9 cellular contexts compared by ENCODE assay signal in genomic region chr10:79239275-79239779, GRCh38.
DNase-seq lines count a peak whose midpoint lies in the region; ATAC-seq and TF ChIP-seq lines count a peak whose summit lies in the region.
"Had no signal": no experiment of that assay in that cellular context is flagged by ENCODE, and none has a peak within 500 bp of the region (broad histone marks: within the 10 kb centered on the region; RNA-seq: fewer than 3 reads in every experiment).

No MANE protein-coding gene starts in this region.

- DNase-seq in A172 (ENCODE audit: low spot score) (peak; percentile 60), MG63 (peak; percentile 55), epithelial cell of esophagus (ENCODE audit: low read depth) (peak; percentile 74), middle frontal gyrus (ENCODE audit: extremely low spot score, low spot score) (peak; percentile 46), H4 (ENCODE audit: low spot score) (no peak)
- DNase-seq: DND-41 had no signal

- peaks cover 65% of the 10 kb centered on the region for H3K36me3 ChIP-seq in MG63

- H3K27me3 ChIP-seq in MG63 = no peaks in the 10 kb centered on the region

- ATAC-seq in GM18909 (IDR thresholded peaks at IDR 0.05; ENCODE audit: poor library complexity, unreplicated experiment) = no peak
- no peak for ATAC-seq in HG03469 (IDR thresholded peaks at IDR 0.05; ENCODE audit: unreplicated experiment)
- ATAC-seq in HG02981 (IDR thresholded peaks at IDR 0.05; ENCODE audit: unreplicated experiment) = no peak

- no peaks in the 10 kb centered on the region for H3K9me3 ChIP-seq in MG63

- no peak for TF ChIP-seq CTCF in epithelial cell of esophagus (IDR thresholded peaks at IDR 0.05; ENCODE audit: insufficient read depth, low read depth, low read length, missing control alignments)

- H3K4me3 ChIP-seq in MG63 = no peak overlapping the region
- no peak overlapping the region for H3K4me3 ChIP-seq in epithelial cell of esophagus (ENCODE audit: low read length)
